In genomic region chr1:116168277-116169032, GRCh38 we compare ENCODE assay signal across 8 cellular contexts. TPM values are rescaled to one million over a fixed set of nuclear protein-coding genes. Genes with fewer than 3 reads are reported as not detected.
A peak's percentile ranks its signal among the peaks of the same experiment; 100 is the strongest.
DNase-seq lines count a peak whose midpoint lies in the region; ATAC-seq and TF ChIP-seq lines count a peak whose summit lies in the region.

No MANE protein-coding gene starts in this region.

- intact Hi-C loops in A673 (cut with micrococcal nuclease; ENCODE audit: unreplicated experiment): no loop called here
- intact Hi-C loops in cardiac septum (cut with DNase I): no loop called here

- peak overlapping the region; percentile 86 for H3K27ac Mint-ChIP-seq in activated naive CD8-positive, alpha-beta T cell treated with anti-CD3 and anti-CD28 coated beads, Interleukin-2, amount 10 ng/mL, durations not matched to agents 7 days and 5 days

- H3K4me1 Mint-ChIP-seq in activated naive CD8-positive, alpha-beta T cell treated with anti-CD3 and anti-CD28 coated beads, Interleukin-2, amount 10 ng/mL, durations not matched to agents 7 days and 5 days: peaks cover 15% of the 10 kb centered on the region

- ATAC-seq in GM18867 (IDR thresholded peaks at IDR 0.05; ENCODE audit: unreplicated experiment) (peak; percentile 90), HG03159 (IDR thresholded peaks at IDR 0.05; ENCODE audit: unreplicated experiment) (peak; percentile 94)
- ATAC-seq in activated naive CD8-positive, alpha-beta T cell treated with anti-CD3 and anti-CD28 coated beads, Interleukin-2, amount 10 ng/mL, durations not matched to agents 7 days and 5 days (ENCODE audit: low read depth): peak; percentile 97

- BruUV-seq in A673 (replicated peaks; lab: Mats Ljungman, UMichigan): no TSS peak

- H3K4me1 ChIP-seq in A673 (ENCODE audit: insufficient read depth, low read length, poor library complexity, severe bottlenecking) (peaks cover 16% of the 10 kb centered on the region), tibial nerve (peaks cover 0 to 55% (median 27%) of the 10 kb centered on the region in 4 donors)

- peak overlapping the region; percentile 41 for H3K27ac ChIP-seq in A673 (ENCODE audit: low read depth, low read length, poor library complexity, severe bottlenecking)
- peak overlapping the region; percentile 69 to 90 (median 84) for H3K27ac ChIP-seq in tibial nerve

- peak overlapping the region; percentile 85 for H3K4me3 Mint-ChIP-seq in activated naive CD8-positive, alpha-beta T cell treated with anti-CD3 and anti-CD28 coated beads, Interleukin-2, amount 10 ng/mL, durations not matched to agents 7 days and 5 days

- TF ChIP-seq CTCF in A673 (conservative IDR thresholded peaks at IDR 0.05; ENCODE audit: low read depth, low read length): peak; percentile 74
- TF ChIP-seq CTCF in tibial nerve (IDR thresholded peaks at IDR 0.05): peak; percentile 92 to 95 (median 94)

- no peaks in the 10 kb centered on the region for H3K36me3 Mint-ChIP-seq in activated naive CD8-positive, alpha-beta T cell treated with anti-CD3 and anti-CD28 coated beads, Interleukin-2, amount 10 ng/mL, durations not matched to agents 7 days and 5 days

- H3K36me3 ChIP-seq in A673 (ENCODE audit: insufficient read depth, low read length, poor library complexity, severe bottlenecking): no peaks in the 10 kb centered on the region
- no peaks in the 10 kb centered on the region for H3K36me3 ChIP-seq in tibial nerve

- peak; percentile 77 for DNase-seq in A673 (ENCODE audit: low spot score)
- DNase-seq in RPMI8226: peak; percentile 78
- peak; percentile 89 for DNase-seq in activated naive CD8-positive, alpha-beta T cell treated with anti-CD3 and anti-CD28 coated beads, Interleukin-2, amount 10 ng/mL, durations not matched to agents 7 days and 5 days
- peak; percentile 89 for DNase-seq in cardiac septum (ENCODE audit: low spot score)
- DNase-seq in pons (ENCODE audit: low spot score): peak; percentile 54
- DNase-seq in tibial nerve (ENCODE audit: low spot score in 2 of 2): peak; percentile 59 to 70

- peak overlapping the region; percentile 35 for H3K4me3 ChIP-seq in A673 (ENCODE audit: low read depth, low read length, poor library complexity, severe bottlenecking)
- H3K4me3 ChIP-seq in tibial nerve: peak overlapping the region; percentile 38 to 73 (median 72)

- no peaks in the 10 kb centered on the region for H3K9me3 Mint-ChIP-seq in activated naive CD8-positive, alpha-beta T cell treated with anti-CD3 and anti-CD28 coated beads, Interleukin-2, amount 10 ng/mL, durations not matched to agents 7 days and 5 days

- POLR2A ChIA-PET in A673 (lab: Charles Lee; ENCODE audit: low non-redundant PET): no interaction called here
- POLR2A ChIA-PET in activated naive CD8-positive, alpha-beta T cell treated with anti-CD3 and anti-CD28 coated beads, Interleukin-2, amount 10 ng/mL, durations not matched to agents 7 days and 5 days (lab: Charles Lee): interaction anchor here (0.8 to 1.0 kb wide), 2 partner anchors 18 to 330 kb away, joined by 3 read pairs; no protein-coding TSS in a partner anchor

- peaks cover 4% of the 10 kb centered on the region for H3K27me3 Mint-ChIP-seq in activated naive CD8-positive, alpha-beta T cell treated with anti-CD3 and anti-CD28 coated beads, Interleukin-2, amount 10 ng/mL, durations not matched to agents 7 days and 5 days

- H3K9me3 ChIP-seq in A673 (ENCODE audit: low read depth, low read length, poor library complexity, severe bottlenecking) (no peaks in the 10 kb centered on the region), tibial nerve (no peaks in the 10 kb centered on the region)

- H3K27me3 ChIP-seq in A673 (replicated peaks; ENCODE audit: insufficient read depth, low read depth, low read length, poor library complexity) (no peaks in the 10 kb centered on the region), tibial nerve (no peaks in the 10 kb centered on the region)

- TF ChIP-seq EP300 in tibial nerve (IDR thresholded peaks at IDR 0.05): peak in 1 of 2 donors; percentile 22

- 8% methylated on average over 41 to 42 of the region's 42 CpGs for WGBS in tibial nerve, 2 donors

- no peak for TF ChIP-seq POLR2A in tibial nerve (IDR thresholded peaks at IDR 0.05)

- CTCF ChIA-PET in A673 (lab: Charles Lee): no interaction called here

RNA-seq across cellular contexts. Expression of gene MAB21L3, which starts 57.3 kb away (rescaled TPM):
- total RNA-seq in A673 (2021) (2.7 and 4.8 TPM in 2 replicates), cardiac septum (not detected), tibial nerve (under 1 TPM in 2 of 4 donors, not detected in 2; 0.22 to 0.63 TPM)
- total RNA-seq in activated naive CD8-positive, alpha-beta T cell treated with anti-CD3 and anti-CD28 coated beads, Interleukin-2, amount 10 ng/mL, durations not matched to agents 7 days and 5 days: not detected

Comparison
In these comparisons a context has a peak if more than half of its experiments do, and no peak if none do; other contexts are left out.
1. Peak in every context shown above with its lines: DNase-seq, ATAC-seq, H3K4me3 ChIP-seq and H3K27ac ChIP-seq.